ENCODE assay signal across 8 cellular contexts in genomic region chr1:9110669-9111356, GRCh38. TPM values are rescaled to one million over a fixed set of nuclear protein-coding genes. Genes with fewer than 3 reads are reported as not detected.
DNase-seq lines count a peak whose midpoint lies in the region; ATAC-seq and TF ChIP-seq lines count a peak whose summit lies in the region.

No MANE protein-coding gene starts in this region.

- H3K4me2 ChIP-seq in GM23338: no peak overlapping the region

- no peaks in the 10 kb centered on the region for H3K4me1 ChIP-seq in GM23338 (ENCODE audit: insufficient read depth)

- no peak overlapping the region for H3K27ac Mint-ChIP-seq in GM23338
- H3K27ac Mint-ChIP-seq in chondrocyte (ENCODE audit: unreplicated experiment): no peak overlapping the region

- TF ChIP-seq CTCF in AG10803 (conservative IDR thresholded peaks at IDR 0.05; ENCODE audit: low read length) (peak; percentile 86), GM23338 (conservative IDR thresholded peaks at IDR 0.05; ENCODE audit: low read depth in 2 of 2) (peak; percentile 94 to 99), chondrocyte (IDR thresholded peaks at IDR 0.05) (peak; percentile 95)

- H3K27me3 ChIP-seq in GM23338 (ENCODE audit: insufficient read depth): no peaks in the 10 kb centered on the region

- H3F3A ChIP-seq in GM23338 (replicated peaks; ENCODE audit: low read depth): no peaks in the 10 kb centered on the region; the same call in 1 of the 2 replicates

- H4K20me1 ChIP-seq in GM23338 (replicated peaks; ENCODE audit: insufficient read depth): no peaks in the 10 kb centered on the region

- H3K27ac ChIP-seq in GM23338 (ENCODE audit: low read depth): no peak overlapping the region

- H3K4me3 ChIP-seq in AG10803 (ENCODE audit: low read length) (no peak overlapping the region), GM23338 (no peak overlapping the region)

- H3K79me2 ChIP-seq in GM23338 (replicated peaks; ENCODE audit: insufficient read depth): no peaks in the 10 kb centered on the region

- ATAC-seq in GM23338 (peak; percentile 96), left lobe of liver (peak; percentile 87)

- H3K9me3 Mint-ChIP-seq in GM23338 (no peaks in the 10 kb centered on the region), chondrocyte (ENCODE audit: low read depth) (no peaks in the 10 kb centered on the region)

- no peaks in the 10 kb centered on the region for H3K9me2 ChIP-seq in GM23338 (ENCODE audit: insufficient read depth)

- DNase-seq in AG10803 (ENCODE audit: low read depth) (peak; percentile 89), GM23338 (ENCODE audit: low spot score) (peak; percentile 96), NCI-H446 treated with DMSO at 0.1 percent for 48 hours (lab: John Stamatoyannopoulos, UW) (peak; percentile 48), chondrocyte (ENCODE audit: low spot score) (no peak), left lobe of liver (ENCODE audit: low spot score) (peak; percentile 89), NCI-H2107 treated with DMSO at 0.1 percent for 48 hours (lab: John Stamatoyannopoulos, UW; ENCODE audit: unreplicated experiment) (no peak)
- peak; percentile 93 for DNase-seq in activated CD4-positive, alpha-beta T cell treated with anti-CD3 and anti-CD28 coated beads for 48 hours
- peak; percentile 87 for DNase-seq in stimulated activated CD4-positive, alpha-beta T cell treated with anti-CD3 and anti-CD28 coated beads, Interleukin-4, amount 100 ng/mL, for 1 hour

- H3K36me3 Mint-ChIP-seq in GM23338 (ENCODE audit: low read depth) (no peaks in the 10 kb centered on the region), chondrocyte (ENCODE audit: low read depth) (no peaks in the 10 kb centered on the region)

- H3K36me3 ChIP-seq in GM23338 (ENCODE audit: insufficient read depth): no peaks in the 10 kb centered on the region

- H2AFZ ChIP-seq in GM23338: no peak overlapping the region

- H3K4me1 Mint-ChIP-seq in GM23338 (peaks cover 5% of the 10 kb centered on the region), chondrocyte (ENCODE audit: low read depth) (peaks cover 7% of the 10 kb centered on the region)

- H3K4me3 Mint-ChIP-seq in GM23338 (no peak overlapping the region), chondrocyte (ENCODE audit: unreplicated experiment) (no peak overlapping the region)

- H3K27me3 Mint-ChIP-seq in GM23338 (ENCODE audit: insufficient read depth, low read depth, poor library complexity): peaks cover 14% of the 10 kb centered on the region
- no peaks in the 10 kb centered on the region for H3K27me3 Mint-ChIP-seq in chondrocyte (ENCODE audit: low read depth)

TF ChIP-seq in GM23338, 12 proteins besides CTCF, POLR2A, EP300 and RAD21 (continues in another document):
- TF ChIP-seq ZNF462 (CRISPR knock-in tag; IDR thresholded peaks at IDR 0.05): no peak
- TF ChIP-seq CREB1 (CRISPR knock-in tag; IDR thresholded peaks at IDR 0.05; ENCODE audit: low read depth): no peak
- no peak for TF ChIP-seq POLR2AphosphoS5 (IDR thresholded peaks at IDR 0.05; ENCODE audit: low read depth)
- TF ChIP-seq JUNB (IDR thresholded peaks at IDR 0.05; ENCODE audit: unreplicated experiment): no peak
- no peak for TF ChIP-seq ZNF114 (CRISPR knock-in tag; IDR thresholded peaks at IDR 0.05)
- no peak for TF ChIP-seq STAT1 (IDR thresholded peaks at IDR 0.05; ENCODE audit: unreplicated experiment)
- TF ChIP-seq REST (IDR thresholded peaks at IDR 0.05; ENCODE audit: unreplicated experiment): no peak
- TF ChIP-seq ZNF331 (CRISPR knock-in tag; IDR thresholded peaks at IDR 0.05; ENCODE audit: low read depth): no peak
- no peak for TF ChIP-seq EZH2phosphoT487 (IDR thresholded peaks at IDR 0.05; ENCODE audit: unreplicated experiment)
- TF ChIP-seq NANOG (IDR thresholded peaks at IDR 0.05; ENCODE audit: borderline replicate concordance): no peak
- TF ChIP-seq EZH2 (IDR thresholded peaks at IDR 0.05; ENCODE audit: low read depth, unreplicated experiment): no peak

RNA-seq across cellular contexts. Expression of gene GPR157, which starts 18.1 kb away (rescaled TPM):
- total RNA-seq in GM23338 (2014; rRNA removed; shearing (Covaris generic)): 3.9 and 4.2 TPM in 2 replicates
- polyA plus RNA-seq in GM23338 (2016; fragmentation: Nextera tagmentation; extraction: Ambion mirVana): 0.81 and 0.85 TPM in 2 replicates
- total RNA-seq in chondrocyte (1.9 to 8.2 TPM (median 6.9 TPM) in 3 replicates), left lobe of liver (8.3 TPM)

RNA-seq across cellular contexts. Expression of gene SLC2A5, which starts 41.4 kb away (rescaled TPM):
- total RNA-seq in GM23338 (2014; rRNA removed; shearing (Covaris generic)): 0.03 TPM in 1 of 2 replicates, not detected in the other
- not detected in 2 replicates for polyA plus RNA-seq in GM23338 (2016; fragmentation: Nextera tagmentation; extraction: Ambion mirVana)
- total RNA-seq in chondrocyte: 0.27 to 0.73 TPM (median 0.41 TPM) in 3 replicates
- total RNA-seq in left lobe of liver: 0.35 TPM

Comparison
In these comparisons a context has a peak if more than half of its experiments do, and no peak if none do; other contexts are left out.
1. DNase-seq: peak in AG10803 (single experiment), GM23338 (single experiment), NCI-H446 treated with DMSO at 0.1 percent for 48 hours (single experiment), activated CD4-positive, alpha-beta T cell treated with anti-CD3 and anti-CD28 coated beads for 48 hours (single experiment), left lobe of liver (single experiment) and stimulated activated CD4-positive, alpha-beta T cell treated with anti-CD3 and anti-CD28 coated beads, Interleukin-4, amount 100 ng/mL, for 1 hour (single experiment); none in chondrocyte (single experiment) and NCI-H2107 treated with DMSO at 0.1 percent for 48 hours (single experiment).
2. Peak in every context shown above with its lines, with median percentiles within 50 percentile points of each other: CTCF ChIP-seq.